14 cellular contexts compared by ENCODE assay signal in genomic region chr11:13104619-13105236, GRCh38.
DNase-seq lines count a peak whose midpoint lies in the region; ATAC-seq and TF ChIP-seq lines count a peak whose summit lies in the region.
"Had no signal": no experiment of that assay in that cellular context is flagged by ENCODE, and none has a peak within 500 bp of the region (broad histone marks: within the 10 kb centered on the region; RNA-seq: fewer than 3 reads in every experiment).

No MANE protein-coding gene starts in this region.

- peaks cover 4% of the 10 kb centered on the region for H3K36me3 Mint-ChIP-seq in brain
- H3K36me3 Mint-ChIP-seq in neural progenitor cell = no peaks in the 10 kb centered on the region
- H3K36me3 Mint-ChIP-seq: activated naive CD4-positive, alpha-beta T cell treated with anti-CD3 and anti-CD28 coated beads, Interleukin-2, amount 10 ng/mL, durations not matched to agents 7 days and 5 days; CD8-positive, alpha-beta T cell had no signal

- peak overlapping the region in 3 of 5 experiments; percentile 0 to 21 (median 5) for H3K27ac Mint-ChIP-seq in brain
- H3K27ac Mint-ChIP-seq in neural progenitor cell = peak overlapping the region; percentile 0
- H3K27ac Mint-ChIP-seq: activated naive CD4-positive, alpha-beta T cell treated with anti-CD3 and anti-CD28 coated beads, Interleukin-2, amount 10 ng/mL, durations not matched to agents 7 days and 5 days; CD8-positive, alpha-beta T cell; HFFc6; progenitor cell of endocrine pancreas; stimulated activated naive CD8-positive, alpha-beta T cell treated with anti-CD3 and anti-CD28 coated beads, Interleukin-15, Interleukin-2, amounts not matched to agents 100 ng/mL and 50 ng/mL, for 24 hours had no signal

- no peaks in the 10 kb centered on the region for H3K36me3 ChIP-seq in neural progenitor cell

- H3K4me3 ChIP-seq in neural progenitor cell = no peak overlapping the region

- H3K4me3 Mint-ChIP-seq in brain (no peak overlapping the region), neural progenitor cell (no peak overlapping the region)
- H3K4me3 Mint-ChIP-seq: activated naive CD4-positive, alpha-beta T cell treated with anti-CD3 and anti-CD28 coated beads, Interleukin-2, amount 10 ng/mL, durations not matched to agents 7 days and 5 days; CD8-positive, alpha-beta T cell; HFFc6; stimulated activated naive CD8-positive, alpha-beta T cell treated with anti-CD3 and anti-CD28 coated beads, Interleukin-15, Interleukin-2, amounts not matched to agents 100 ng/mL and 50 ng/mL, for 24 hours had no signal

- no peak overlapping the region for H3K4me2 ChIP-seq in neural progenitor cell

- H3K27me3 ChIP-seq in neural progenitor cell = no peaks in the 10 kb centered on the region

- H3K27me3 Mint-ChIP-seq in brain = peaks cover 5% of the 10 kb centered on the region
- H3K27me3 Mint-ChIP-seq in neural progenitor cell (ENCODE audit: insufficient read depth, low read depth) = peaks cover 7% of the 10 kb centered on the region
- H3K27me3 Mint-ChIP-seq: progenitor cell of endocrine pancreas had no signal

- H3K79me2 ChIP-seq in neural progenitor cell (ENCODE audit: low read depth) = no peaks in the 10 kb centered on the region

- peaks cover 0 to 15% (median 8%) of the 10 kb centered on the region in 5 experiments for H3K9me3 Mint-ChIP-seq in brain
- H3K9me3 Mint-ChIP-seq in neural progenitor cell = no peaks in the 10 kb centered on the region
- H3K9me3 Mint-ChIP-seq: activated naive CD4-positive, alpha-beta T cell treated with anti-CD3 and anti-CD28 coated beads, Interleukin-2, amount 10 ng/mL, durations not matched to agents 7 days and 5 days; CD8-positive, alpha-beta T cell; HFFc6 had no signal

- H3K9me3 ChIP-seq in neural progenitor cell (ENCODE audit: low read depth) = no peaks in the 10 kb centered on the region

- peaks cover 48% of the 10 kb centered on the region for H3K4me1 ChIP-seq in neural progenitor cell

- H3K27ac ChIP-seq in neural progenitor cell = no peak overlapping the region

- TF ChIP-seq CTCF in brain (conservative IDR thresholded peaks at IDR 0.05) (no peak), neural progenitor cell (IDR thresholded peaks at IDR 0.05) (no peak)

- peaks cover 29% of the 10 kb centered on the region for H3F3A ChIP-seq in neural progenitor cell (ENCODE audit: low read depth)

- H3K9ac ChIP-seq in neural progenitor cell = no peak overlapping the region

- ATAC-seq in HG03196 (IDR thresholded peaks at IDR 0.05; ENCODE audit: unreplicated experiment) = no peak
- ATAC-seq: CD8-positive, alpha-beta T cell had no signal

- peak; percentile 24 for DNase-seq in NCI-H2171 treated with DMSO at 0.1 percent for 48 hours (lab: John Stamatoyannopoulos, UW)
- DNase-seq in NCI-H2171 (lab: John Stamatoyannopoulos, UW) = no peak
- peak; percentile 31 for DNase-seq in NCI-H2029 (lab: John Stamatoyannopoulos, UW)
- DNase-seq in neural progenitor cell (ENCODE audit: low spot score) = no peak
- DNase-seq in central memory CD4-positive, alpha-beta T cell = no peak
- no peak for DNase-seq in T1000 (lab: John Stamatoyannopoulos, UW)
- DNase-seq: activated CD4-positive, alpha-beta T cell treated with anti-CD3 and anti-CD28 coated beads for 4 hours; activated naive CD4-positive, alpha-beta T cell treated with anti-CD3 and anti-CD28 coated beads, Interleukin-2, amount 10 ng/mL, durations not matched to agents 7 days and 5 days; CD8-positive, alpha-beta T cell; HFFc6 had no signal

- H2AFZ ChIP-seq in neural progenitor cell (replicated peaks) = no peak overlapping the region

- H4K20me1 ChIP-seq in neural progenitor cell (ENCODE audit: low read depth) = no peaks in the 10 kb centered on the region

- H3K4me1 Mint-ChIP-seq in brain = peaks cover 49% of the 10 kb centered on the region
- H3K4me1 Mint-ChIP-seq in neural progenitor cell = peaks cover 18% of the 10 kb centered on the region
- H3K4me1 Mint-ChIP-seq: activated naive CD4-positive, alpha-beta T cell treated with anti-CD3 and anti-CD28 coated beads, Interleukin-2, amount 10 ng/mL, durations not matched to agents 7 days and 5 days had no signal

Comparison
In these comparisons a context has a peak if more than half of its experiments do, and no peak if none do; other contexts are left out.
1. DNase-seq: peak in NCI-H2171 treated with DMSO at 0.1 percent for 48 hours (single experiment) and NCI-H2029 (single experiment); none in NCI-H2171 (single experiment), neural progenitor cell (single experiment), central memory CD4-positive, alpha-beta T cell (single experiment) and T1000 (single experiment).